Comparison of ENCODE assay signal across 20 cellular contexts in the genomic region with DNA sequence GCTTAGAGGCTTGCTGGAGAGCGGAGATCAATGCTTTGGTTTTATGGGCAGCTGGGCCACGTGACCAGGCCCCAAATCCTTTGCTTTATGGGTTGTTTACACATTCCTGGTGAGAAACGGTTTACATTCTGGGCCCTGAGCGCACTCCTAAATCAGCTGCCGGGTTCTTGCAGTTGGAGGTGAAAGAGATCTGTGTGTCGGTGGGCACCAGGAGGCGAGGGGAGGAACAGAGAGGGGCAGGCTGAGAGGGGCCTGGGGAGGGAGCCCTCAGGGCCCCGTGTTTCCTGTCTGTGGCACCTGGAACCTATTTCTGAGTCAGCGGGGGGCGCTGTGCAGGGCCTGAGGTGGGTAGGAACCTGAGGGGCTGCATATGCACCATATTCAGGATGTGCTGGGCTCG.
DNase-seq lines count a peak whose midpoint lies in the region; ATAC-seq and TF ChIP-seq lines count a peak whose summit lies in the region.
"Had no signal": no experiment of that assay in that cellular context is flagged by ENCODE, and none has a peak within 500 bp of the region (broad histone marks: within the 10 kb centered on the region; RNA-seq: fewer than 3 reads in every experiment).

No MANE protein-coding gene starts in this region.

- H3K4me3 ChIP-seq in BJ (ENCODE audit: low read depth, low read length) (no peak overlapping the region), WERI-Rb-1 (ENCODE audit: low read depth, low read length) (no peak overlapping the region), lower lobe of right lung (no peak overlapping the region)
- H3K4me3 ChIP-seq: breast epithelium, prostate gland, uterus had no signal

- POLR2A ChIA-PET in BJ (lab: Charles Lee), result no interaction called here

- H3K27me3 Mint-ChIP-seq in H9 (ENCODE audit: low read depth) (peaks cover 33% of the 10 kb centered on the region), Calu3 (ENCODE audit: unreplicated experiment) (peaks cover 92% of the 10 kb centered on the region)

- no peak overlapping the region for H3K18ac ChIP-seq in H9 (ENCODE audit: insufficient read length, low read depth, low read length)

- H3K36me3 Mint-ChIP-seq in H9 (ENCODE audit: insufficient read depth in 1 of 3, low read depth in 3 of 3) (no peaks in the 10 kb centered on the region), Calu3 (ENCODE audit: insufficient read depth, unreplicated experiment) (no peaks in the 10 kb centered on the region)

- H3K4me1 ChIP-seq in H9 (ENCODE audit: insufficient read depth, low read length) (0 out of 2 replicates have a peak, but pooled peaks cover 2% of the 10 kb centered on the region), lower lobe of right lung (no peaks in the 10 kb centered on the region)
- H3K4me1 ChIP-seq: breast epithelium, prostate gland, uterus had no signal

- no TSS peak for BruUV-seq in Calu3 (replicated peaks; lab: Mats Ljungman, UMichigan)

- H3K4me1 Mint-ChIP-seq in H9 (peaks cover 9 to 23% of the 10 kb centered on the region in 2 experiments), Calu3 (ENCODE audit: low read depth, unreplicated experiment) (no peaks in the 10 kb centered on the region)

- H3K79me1 ChIP-seq in H9 (ENCODE audit: insufficient read depth, low read depth, low read length, poor library complexity, severe bottlenecking), result no peaks in the 10 kb centered on the region

- CTCF ChIA-PET in BJ (lab: Yijun Ruan, JAX) (interaction anchor here (0.7 to 1.0 kb wide), 2 partner anchors 21 to 1658 kb away, joined by 3 to 4 read pairs; no protein-coding TSS in a partner anchor), Calu3 (lab: Charles Lee) (no interaction called here)

- H2BK120ac ChIP-seq in H9 (ENCODE audit: low read depth, low read length, poor library complexity, severe bottlenecking), result no peak overlapping the region

- no peak overlapping the region for H4K8ac ChIP-seq in H9 (replicated peaks; ENCODE audit: insufficient read length, low read depth, low read length)

- no peaks in the 10 kb centered on the region for H3K9me3 Mint-ChIP-seq in H9
- no peaks in the 10 kb centered on the region for H3K9me3 Mint-ChIP-seq in Calu3 (ENCODE audit: low read depth, unreplicated experiment)

- H3K9ac ChIP-seq in H9 (ENCODE audit: extremely low read depth, insufficient read length, low read length), result no peak overlapping the region
- H3K9ac ChIP-seq: KMS-11 had no signal

- intact Hi-C loops in lower lobe of right lung (cut with DNase I), result no loop called here
- intact Hi-C loops in posterior vena cava (cut with DNase I), result no loop called here
- intact Hi-C loops in Calu3 (cut with micrococcal nuclease; ENCODE audit: unreplicated experiment), result no loop called here

- no peak overlapping the region; the same call in 1 of the 2 replicates for H3K14ac ChIP-seq in H9 (ENCODE audit: insufficient read depth, low read length)

- ATAC-seq in lower lobe of right lung, result peak in 1 of 2 donors; percentile 34
- ATAC-seq in HG02588 (IDR thresholded peaks at IDR 0.05; ENCODE audit: unreplicated experiment), result no peak

- no peak overlapping the region for H2BK20ac ChIP-seq in H9 (ENCODE audit: low read depth, low read length, poor library complexity, severe bottlenecking)

- no peak overlapping the region for H4K5ac ChIP-seq in H9 (ENCODE audit: insufficient read length, low read depth, low read length)

- no peak overlapping the region for H2BK12ac ChIP-seq in H9 (ENCODE audit: insufficient read length, low read depth, low read length)

- H3K27me3 ChIP-seq in BJ (ENCODE audit: control insufficient read depth, insufficient read depth, low read length), result peaks cover 11% of the 10 kb centered on the region
- H3K27me3 ChIP-seq in H9 (ENCODE audit: insufficient read depth, low read length), result no peaks in the 10 kb centered on the region
- no peaks in the 10 kb centered on the region for H3K27me3 ChIP-seq in WERI-Rb-1 (ENCODE audit: insufficient read depth, low read depth, severe bottlenecking)
- no peaks in the 10 kb centered on the region for H3K27me3 ChIP-seq in lower lobe of right lung (ENCODE audit: low read depth)
- H3K27me3 ChIP-seq: uterus had no signal

- H2AFZ ChIP-seq in H9 (ENCODE audit: low read length), result peak overlapping the region; percentile 87

- no peaks in the 10 kb centered on the region for H4K20me1 ChIP-seq in H9 (ENCODE audit: control insufficient read depth, insufficient read depth, insufficient read length)

- TF ChIP-seq CTCF in BJ (IDR thresholded peaks at IDR 0.05; ENCODE audit: insufficient read depth, low read depth, low read length), result 0 out of 2 replicates have a peak, but pooled peaks have one; percentile 28
- TF ChIP-seq CTCF in H9 (conservative IDR thresholded peaks at IDR 0.05), result peak; percentile 38; the same call in 2 of the 3 replicates
- TF ChIP-seq CTCF in WERI-Rb-1 (IDR thresholded peaks at IDR 0.05; ENCODE audit: low read depth, low read length), result peak; percentile 21; the same call in 1 of the 2 replicates
- TF ChIP-seq CTCF in lower lobe of right lung (IDR thresholded peaks at IDR 0.05), result peak; percentile 13
- no peak for TF ChIP-seq CTCF in Calu3 (IDR thresholded peaks at IDR 0.05; ENCODE audit: unreplicated experiment)

- DNase-seq in BJ (ENCODE audit: low read depth) (no peak), H9 (peak; percentile 60), WERI-Rb-1 (no peak), lower lobe of right lung (no peak), glomerular visceral epithelial cell (ENCODE audit: extremely low spot score) (no peak), posterior vena cava (ENCODE audit: low spot score) (no peak), Calu3 (no peak)
- DNase-seq: activated effector memory CD4-positive, alpha-beta T cell treated with Interleukin-2 at 50 U/mL for 16 hours; effector memory CD4-positive, alpha-beta T cell; kidney glomerular epithelial cell; NCI-H146; NCI-H524 treated with DMSO at 0.1 percent for 48 hours; stimulated activated CD4-positive, alpha-beta T cell treated with anti-CD3 and anti-CD28 coated beads, Interleukin-2, amount 100 ng/mL, for 48 hours; uterus had no signal

- H3K4me2 ChIP-seq in H9 (ENCODE audit: insufficient read depth, insufficient read length, low read length), result peak overlapping the region; percentile 23
- H3K4me2 ChIP-seq: KMS-11 had no signal

- H3K79me2 ChIP-seq in H9 (ENCODE audit: insufficient read depth, low read length), result no peaks in the 10 kb centered on the region

- H2AK5ac ChIP-seq in H9 (ENCODE audit: insufficient read length, low read length), result no peak overlapping the region

- H3K27ac ChIP-seq in H9 (ENCODE audit: insufficient read length, low read depth, low read length) (no peak overlapping the region), WERI-Rb-1 (no peak overlapping the region), lower lobe of right lung (no peak overlapping the region)
- H3K27ac ChIP-seq: breast epithelium, C4-2B, KMS-11, prostate gland, RWPE1, uterus had no signal

- H2BK15ac ChIP-seq in H9 (ENCODE audit: low read depth, low read length), result no peak overlapping the region

- H3K4me3 Mint-ChIP-seq in H9 (no peak overlapping the region), Calu3 (ENCODE audit: low read depth, unreplicated experiment) (no peak overlapping the region)

- no peak overlapping the region for H3K27ac Mint-ChIP-seq in H9
- no peak overlapping the region for H3K27ac Mint-ChIP-seq in Calu3 (ENCODE audit: unreplicated experiment)

- H3K23ac ChIP-seq in H9 (ENCODE audit: insufficient read length, low read depth, low read length), result no peak overlapping the region

- H3K23me2 ChIP-seq in H9 (ENCODE audit: insufficient read length, low read depth, low read length, poor library complexity, severe bottlenecking), result no peaks in the 10 kb centered on the region

- H3K56ac ChIP-seq in H9 (ENCODE audit: insufficient read length, low read depth, low read length), result no peak overlapping the region

- no peak overlapping the region for H3K4ac ChIP-seq in H9 (ENCODE audit: low read depth, low read length)

- H2BK5ac ChIP-seq in H9 (ENCODE audit: insufficient read length, low read length), result no peak overlapping the region

- no peak overlapping the region for H3T11ph ChIP-seq in H9 (ENCODE audit: low read length)

- WGBS in H9 (ENCODE audit: extremely low coverage, insufficient read length, low lambda C conversion rate), result no CpG with 5 or more reads among the region's 11 CpGs

- no peak overlapping the region for H4K91ac ChIP-seq in H9 (ENCODE audit: insufficient read length, low read depth, low read length)

- H3K36me3 ChIP-seq in BJ (ENCODE audit: control insufficient read depth, insufficient read depth, low read length) (no peaks in the 10 kb centered on the region), WERI-Rb-1 (no peaks in the 10 kb centered on the region), lower lobe of right lung (no peaks in the 10 kb centered on the region)
- H3K36me3 ChIP-seq: breast epithelium, prostate gland, uterus had no signal

- no peaks in the 10 kb centered on the region for H3K9me3 ChIP-seq in H9 (ENCODE audit: control insufficient read depth, low read depth, low read length)
- H3K9me3 ChIP-seq in WERI-Rb-1 (ENCODE audit: severe bottlenecking), result no peaks in the 10 kb centered on the region
- no peaks in the 10 kb centered on the region for H3K9me3 ChIP-seq in lower lobe of right lung
- H3K9me3 ChIP-seq: breast epithelium, prostate gland, uterus had no signal
